22 cellular contexts compared by ENCODE assay signal in genomic region chr22:19981961-19982920, GRCh38. TPM values are rescaled to one million over a fixed set of nuclear protein-coding genes. Genes with fewer than 3 reads are reported as not detected.
DNase-seq lines count a peak whose midpoint lies in the region; ATAC-seq and TF ChIP-seq lines count a peak whose summit lies in the region.
"Had no signal": no experiment of that assay in that cellular context is flagged by ENCODE, and none has a peak within 500 bp of the region (broad histone marks: within the 10 kb centered on the region; RNA-seq: fewer than 3 reads in every experiment).

No MANE protein-coding gene starts in this region.

- TF ChIP-seq CTCF in 22Rv1 (IDR thresholded peaks at IDR 0.05) (no peak), left ventricle myocardium inferior (IDR thresholded peaks at IDR 0.05; ENCODE audit: borderline replicate concordance) (no peak), WERI-Rb-1 (IDR thresholded peaks at IDR 0.05; ENCODE audit: low read depth, low read length) (no peak)

- intact Hi-C loops in left ventricle myocardium inferior (cut with micrococcal nuclease), result no loop called here

- peaks cover 46% of the 10 kb centered on the region for H3K4me1 ChIP-seq in left ventricle myocardium inferior
- H3K4me1 ChIP-seq in skeletal muscle tissue (ENCODE audit: control insufficient read depth in 3 of 3, insufficient read depth in 3 of 3, low read length in 3 of 3), result peaks cover 55 to 67% (median 65%) of the 10 kb centered on the region in 3 donors
- H3K4me1 ChIP-seq in effector memory CD4-positive, alpha-beta T cell (ENCODE audit: control insufficient read depth, insufficient read depth, low read length, poor library complexity, severe bottlenecking), result peaks cover 8% of the 10 kb centered on the region

- peak overlapping the region; percentile 37; the same call in 1 of the 2 replicates for H3K27ac ChIP-seq in 22Rv1
- H3K27ac ChIP-seq in left ventricle myocardium inferior (replicated peaks), result peak overlapping the region; percentile 94
- H3K27ac ChIP-seq in skeletal muscle tissue (ENCODE audit: low read depth, low read length), result peak overlapping the region; percentile 98
- no peak overlapping the region for H3K27ac ChIP-seq in effector memory CD4-positive, alpha-beta T cell (ENCODE audit: insufficient read depth, low read length, poor library complexity, severe bottlenecking)
- no peak overlapping the region for H3K27ac ChIP-seq in WERI-Rb-1
- H3K27ac ChIP-seq: A549, neural progenitor cell, SJSA1 had no signal

- DNase-seq in left ventricle myocardium inferior, result no peak
- DNase-seq in effector memory CD4-positive, alpha-beta T cell, result no peak
- no peak for DNase-seq in OCI-M2 (lab: John Stamatoyannopoulos, UW; ENCODE audit: unreplicated experiment)
- no peak for DNase-seq in WERI-Rb-1
- DNase-seq: activated CD4-positive, alpha-beta T cell treated with anti-CD3 and anti-CD28 coated beads, Interleukin-2, amount 10 ng/mL, durations not matched to agents 24 days and 14 days; activated CD8-positive, alpha-beta memory T cell treated with anti-CD3 and anti-CD28 coated beads for 24 hours; activated T-cell treated with anti-CD3 and anti-CD28 coated beads for 4 hours; CD8-positive, alpha-beta memory T cell; cortex of kidney; erythroblast; NCI-H2029 treated with DMSO at 0.1 percent for 48 hours; NCI-H2227 treated with DMSO at 0.1 percent for 48 hours; stimulated activated CD4-positive, alpha-beta T cell treated with anti-CD3 and anti-CD28 coated beads, Interleukin-4, amount 100 ng/mL, for 1 hour; T-helper 9 cell had no signal

- no peaks in the 10 kb centered on the region for H3K27me3 ChIP-seq in left ventricle myocardium inferior (ENCODE audit: low read depth)
- H3K27me3 ChIP-seq in skeletal muscle tissue (ENCODE audit: control insufficient read depth in 3 of 3, insufficient read depth in 3 of 3, low read length in 3 of 3), result no peaks in the 10 kb centered on the region
- no peaks in the 10 kb centered on the region for H3K27me3 ChIP-seq in effector memory CD4-positive, alpha-beta T cell (replicated peaks; ENCODE audit: control insufficient read depth, insufficient read depth, low read length, poor library complexity, severe bottlenecking)
- H3K27me3 ChIP-seq in WERI-Rb-1 (ENCODE audit: insufficient read depth, low read depth, severe bottlenecking), result no peaks in the 10 kb centered on the region
- H3K27me3 ChIP-seq: neural progenitor cell, SJSA1 had no signal

- no peak overlapping the region for H3K4me3 ChIP-seq in left ventricle myocardium inferior
- H3K4me3 ChIP-seq in skeletal muscle tissue (ENCODE audit: low read length in 3 of 3), result peak overlapping the region in 1 of 3 donors; percentile 22
- no peak overlapping the region for H3K4me3 ChIP-seq in effector memory CD4-positive, alpha-beta T cell (ENCODE audit: insufficient read depth, low read depth, low read length, poor library complexity, severe bottlenecking)
- no peak overlapping the region for H3K4me3 ChIP-seq in WERI-Rb-1 (ENCODE audit: low read depth, low read length)
- H3K4me3 ChIP-seq: A549, neural progenitor cell, SJSA1 had no signal

- peak overlapping the region; percentile 61 to 94 (median 94) for H3K9ac ChIP-seq in skeletal muscle tissue (ENCODE audit: low read depth in 1 of 3, low read length in 3 of 3)
- H3K9ac ChIP-seq: neural progenitor cell had no signal

- H3K9me3 ChIP-seq in left ventricle myocardium inferior (replicated peaks) (no peaks in the 10 kb centered on the region), skeletal muscle tissue (ENCODE audit: control insufficient read depth in 3 of 3, low read length in 3 of 3) (no peaks in the 10 kb centered on the region), WERI-Rb-1 (ENCODE audit: severe bottlenecking) (no peaks in the 10 kb centered on the region)
- no peaks in the 10 kb centered on the region for H3K9me3 ChIP-seq in effector memory CD4-positive, alpha-beta T cell (ENCODE audit: control insufficient read depth, low read length)
- H3K9me3 ChIP-seq: A549, SJSA1 had no signal

- H3K36me3 ChIP-seq in left ventricle myocardium inferior (peaks cover 47% of the 10 kb centered on the region), skeletal muscle tissue (ENCODE audit: control insufficient read depth in 3 of 3, insufficient read depth in 3 of 3, low read length in 3 of 3) (peaks cover 24 to 42% (median 40%) of the 10 kb centered on the region in 3 donors), WERI-Rb-1 (peaks cover 38% of the 10 kb centered on the region)
- no peaks in the 10 kb centered on the region for H3K36me3 ChIP-seq in effector memory CD4-positive, alpha-beta T cell (ENCODE audit: control insufficient read depth, insufficient read depth, low read length)
- H3K36me3 ChIP-seq: neural progenitor cell, SJSA1 had no signal

- no peak for ATAC-seq in HG03159 (IDR thresholded peaks at IDR 0.05; ENCODE audit: unreplicated experiment)
- ATAC-seq: A549, sciatic nerve had no signal

TF ChIP-seq in PFSK-1, 5 proteins besides CTCF, POLR2A, EP300 and RAD21:
- TF ChIP-seq SIN3A (IDR thresholded peaks at IDR 0.05; ENCODE audit: borderline replicate concordance, insufficient read depth, low read length) (no peak), FOXP2 (optimal IDR thresholded peaks at IDR 0.05; ENCODE audit: borderline replicate concordance, extremely low read depth, extremely low read length, insufficient read depth) (peak; percentile 11), POLR2AphosphoS5 (IDR thresholded peaks at IDR 0.05; ENCODE audit: low read depth, low read length) (no peak)
- TF ChIP-seq, protein P1, sequence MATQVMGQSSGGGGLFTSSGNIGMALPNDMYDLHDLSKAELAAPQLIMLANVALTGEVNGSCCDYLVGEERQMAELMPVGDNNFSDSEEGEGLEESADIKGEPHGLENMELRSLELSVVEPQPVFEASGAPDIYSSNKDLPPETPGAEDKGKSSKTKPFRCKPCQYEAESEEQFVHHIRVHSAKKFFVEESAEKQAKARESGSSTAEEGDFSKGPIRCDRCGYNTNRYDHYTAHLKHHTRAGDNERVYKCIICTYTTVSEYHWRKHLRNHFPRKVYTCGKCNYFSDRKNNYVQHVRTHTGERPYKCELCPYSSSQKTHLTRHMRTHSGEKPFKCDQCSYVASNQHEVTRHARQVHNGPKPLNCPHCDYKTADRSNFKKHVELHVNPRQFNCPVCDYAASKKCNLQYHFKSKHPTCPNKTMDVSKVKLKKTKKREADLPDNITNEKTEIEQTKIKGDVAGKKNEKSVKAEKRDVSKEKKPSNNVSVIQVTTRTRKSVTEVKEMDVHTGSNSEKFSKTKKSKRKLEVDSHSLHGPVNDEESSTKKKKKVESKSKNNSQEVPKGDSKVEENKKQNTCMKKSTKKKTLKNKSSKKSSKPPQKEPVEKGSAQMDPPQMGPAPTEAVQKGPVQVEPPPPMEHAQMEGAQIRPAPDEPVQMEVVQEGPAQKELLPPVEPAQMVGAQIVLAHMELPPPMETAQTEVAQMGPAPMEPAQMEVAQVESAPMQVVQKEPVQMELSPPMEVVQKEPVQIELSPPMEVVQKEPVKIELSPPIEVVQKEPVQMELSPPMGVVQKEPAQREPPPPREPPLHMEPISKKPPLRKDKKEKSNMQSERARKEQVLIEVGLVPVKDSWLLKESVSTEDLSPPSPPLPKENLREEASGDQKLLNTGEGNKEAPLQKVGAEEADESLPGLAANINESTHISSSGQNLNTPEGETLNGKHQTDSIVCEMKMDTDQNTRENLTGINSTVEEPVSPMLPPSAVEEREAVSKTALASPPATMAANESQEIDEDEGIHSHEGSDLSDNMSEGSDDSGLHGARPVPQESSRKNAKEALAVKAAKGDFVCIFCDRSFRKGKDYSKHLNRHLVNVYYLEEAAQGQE (IDR thresholded peaks at IDR 0.05; ENCODE audit: insufficient read depth in 1 of 2, low read depth in 2 of 2, low read length in 2 of 2), result no peak

RNA-seq across cellular contexts. Expression of gene ARVCF, which starts 34.4 kb away (rescaled TPM):
- polyA plus RNA-seq in PFSK-1 (2012; ENCODE audit: insufficient read length, low read depth), result 65.3 TPM
- total RNA-seq in left ventricle myocardium inferior (25.4 TPM), skeletal muscle tissue (49.6 TPM)

RNA-seq across cellular contexts. Expression of gene TANGO2, which starts 38.7 kb away (rescaled TPM):
- polyA plus RNA-seq in PFSK-1 (2012; ENCODE audit: insufficient read length, low read depth), result 35.4 TPM
- total RNA-seq in left ventricle myocardium inferior (71.7 TPM), skeletal muscle tissue (13.6 TPM)

RNA-seq across cellular contexts. Expression of gene TXNRD2, which starts 40.6 kb away (rescaled TPM):
- polyA plus RNA-seq in PFSK-1 (2012; ENCODE audit: insufficient read length, low read depth), result 31.1 TPM
- total RNA-seq in left ventricle myocardium inferior (35.2 TPM), skeletal muscle tissue (13.6 TPM)

RNA-seq across cellular contexts. Expression of gene COMT, which starts 40.7 kb away (rescaled TPM):
- polyA plus RNA-seq in PFSK-1 (2012; ENCODE audit: insufficient read length, low read depth), result 275 TPM
- total RNA-seq in left ventricle myocardium inferior (81.5 TPM), skeletal muscle tissue (25.6 TPM)

Comparison
In these comparisons a context has a peak if more than half of its experiments do, and no peak if none do; other contexts are left out.
1. H3K27ac ChIP-seq: peak in 22Rv1 (single experiment), left ventricle myocardium inferior (single experiment) and skeletal muscle tissue (single experiment); none in effector memory CD4-positive, alpha-beta T cell (single experiment) and WERI-Rb-1 (single experiment).